ENCODE assay signal across 8 cellular contexts in the genomic region with DNA sequence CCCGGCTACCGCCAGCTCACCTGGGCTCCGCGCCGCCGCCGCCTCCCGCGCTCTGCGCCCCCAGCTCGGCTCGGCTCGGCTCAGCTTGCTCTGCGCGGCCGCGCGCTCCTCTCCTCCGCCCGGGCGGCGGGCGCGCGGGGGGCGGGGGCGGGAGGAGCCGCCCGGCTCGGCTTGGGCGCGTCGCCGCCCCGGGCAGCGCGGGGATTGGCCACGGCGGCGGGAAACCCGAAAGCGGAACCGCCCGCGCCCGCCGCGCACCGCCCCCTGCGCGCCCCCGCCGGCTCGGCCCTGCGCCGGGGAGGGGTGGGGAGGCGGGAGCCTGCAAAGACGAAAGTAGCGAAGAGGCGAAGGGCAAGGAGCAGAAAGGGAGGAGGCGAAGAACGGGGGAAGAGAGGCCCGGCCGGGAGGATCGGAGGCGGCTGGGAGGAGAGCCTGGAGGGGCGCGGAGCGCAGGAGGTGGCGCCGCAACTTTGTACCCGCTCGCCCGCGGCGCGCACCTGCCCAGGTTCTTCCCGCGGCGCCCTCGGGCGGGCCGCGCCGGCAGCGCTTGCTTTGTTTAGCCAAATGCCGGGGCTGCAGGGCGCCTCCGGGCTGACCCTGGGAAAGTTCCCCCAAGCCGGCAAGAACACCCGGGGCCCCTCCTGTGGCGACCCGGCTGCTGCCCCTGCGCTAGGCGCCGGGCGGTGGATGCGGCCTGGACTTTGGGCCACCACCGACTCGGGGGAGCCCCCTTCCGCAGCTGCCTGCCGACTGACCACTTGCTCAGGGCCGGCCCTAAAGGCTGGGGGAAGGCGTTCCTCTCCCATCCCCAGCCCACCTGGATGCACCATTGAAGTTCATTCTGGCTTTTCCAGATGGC. TPM values are rescaled to one million over a fixed set of nuclear protein-coding genes. Genes with fewer than 3 reads are reported as not detected.
DNase-seq lines count a peak whose midpoint lies in the region; TF ChIP-seq lines count a peak whose summit lies in the region.

A gene (minus strand): TSS at position 92 of the 859 bp plus-strand sequence. CDS start 22,183 bp downstream, outside the sequence.

- H3K4me2 ChIP-seq in H9 (ENCODE audit: insufficient read depth, insufficient read length, low read length): peak within 1 kb of the TSS; percentile 95
- H3K4me2 ChIP-seq in MM.1S (ENCODE audit: low read depth, low read length): peak within 1 kb of the TSS; percentile 91
- peak within 1 kb of the TSS; percentile 96 for H3K4me2 ChIP-seq in SK-N-SH

- TF ChIP-seq CTCF in H9 (conservative IDR thresholded peaks at IDR 0.05) (peak; percentile 21; the same call in 2 of the 3 replicates), MM.1S (IDR thresholded peaks at IDR 0.05; ENCODE audit: low read length) (peak; percentile 20), SK-N-SH (IDR thresholded peaks at IDR 0.05) (no peak; the same call in 1 of the 2 replicates)

- H2BK15ac ChIP-seq in H9 (ENCODE audit: low read depth, low read length): no peak within 1 kb of the TSS

- DNase-seq in GF-D8 (lab: John Stamatoyannopoulos, UW): peak; percentile 47
- DNase-seq in H9: peak; percentile 87
- peak; percentile 77 for DNase-seq in MM.1S
- peak; percentile 98 for DNase-seq in SK-N-SH
- peak; percentile 91 for DNase-seq in activated naive CD4-positive, alpha-beta T cell treated with anti-CD3 and anti-CD28 coated beads, Interleukin-2, amount 10 ng/mL, durations not matched to agents 7 days and 5 days
- peak; percentile 85 for DNase-seq in globus pallidus (ENCODE audit: low spot score)
- DNase-seq in occipital lobe (lab: John Stamatoyannopoulos, UW): peak; percentile 79
- DNase-seq in superior temporal gyrus (ENCODE audit: extremely low spot score): peak; percentile 81

- no peak for TF ChIP-seq RAD21 in SK-N-SH (IDR thresholded peaks at IDR 0.05; ENCODE audit: low read length)

- H2AFZ ChIP-seq in H9 (ENCODE audit: low read length): peak within 1 kb of the TSS; percentile 43
- peak within 1 kb of the TSS; percentile 86 for H2AFZ ChIP-seq in MM.1S (ENCODE audit: low read length)
- H2AFZ ChIP-seq in SK-N-SH (ENCODE audit: low read depth): peak within 1 kb of the TSS; percentile 92

- H3K27me3 Mint-ChIP-seq in H9 (ENCODE audit: low read depth): no peaks in the 10 kb centered on the region
- H3K27me3 Mint-ChIP-seq in activated naive CD4-positive, alpha-beta T cell treated with anti-CD3 and anti-CD28 coated beads, Interleukin-2, amount 10 ng/mL, durations not matched to agents 7 days and 5 days: peaks cover under 1% of the 10 kb centered on the region

- H3K9me2 ChIP-seq in MM.1S (replicated peaks; ENCODE audit: insufficient read depth, low read length): no peaks in the 10 kb centered on the region
- H3K9me2 ChIP-seq in SK-N-SH: no peaks in the 10 kb centered on the region

- no peak within 1 kb of the TSS for H2BK12ac ChIP-seq in H9 (ENCODE audit: insufficient read length, low read depth, low read length)

- H3K27me3 ChIP-seq in H9 (ENCODE audit: insufficient read depth, low read length) (no peaks in the 10 kb centered on the region), MM.1S (replicated peaks; ENCODE audit: insufficient read depth, low read length) (no peaks in the 10 kb centered on the region), SK-N-SH (ENCODE audit: insufficient read depth) (no peaks in the 10 kb centered on the region)

- H3K27ac ChIP-seq in H9 (ENCODE audit: insufficient read length, low read depth, low read length): no peak within 1 kb of the TSS
- H3K27ac ChIP-seq in MM.1S (ENCODE audit: low read length): peak within 1 kb of the TSS; percentile 67; the same call in 1 of the 2 replicates
- peak within 1 kb of the TSS; percentile 30 to 70 for H3K27ac ChIP-seq in SK-N-SH (ENCODE audit: low read depth in 2 of 2, low read length in 1 of 2)

- H3K4me1 Mint-ChIP-seq in H9: peaks cover 5 to 8% of the 10 kb centered on the region in 2 experiments
- H3K4me1 Mint-ChIP-seq in activated naive CD4-positive, alpha-beta T cell treated with anti-CD3 and anti-CD28 coated beads, Interleukin-2, amount 10 ng/mL, durations not matched to agents 7 days and 5 days: peaks cover 46% of the 10 kb centered on the region

- H3K36me3 Mint-ChIP-seq in H9 (ENCODE audit: insufficient read depth in 1 of 3, low read depth in 3 of 3): peaks cover 2 to 8% (median 5%) of the 10 kb centered on the region in 3 experiments; a peak in 4 of 7 replicates
- peaks cover 4% of the 10 kb centered on the region for H3K36me3 Mint-ChIP-seq in activated naive CD4-positive, alpha-beta T cell treated with anti-CD3 and anti-CD28 coated beads, Interleukin-2, amount 10 ng/mL, durations not matched to agents 7 days and 5 days

- H2BK20ac ChIP-seq in H9 (ENCODE audit: low read depth, low read length, poor library complexity, severe bottlenecking): no peak within 1 kb of the TSS

- H3K56ac ChIP-seq in H9 (ENCODE audit: insufficient read length, low read depth, low read length): no peak within 1 kb of the TSS

- peaks cover 2% of the 10 kb centered on the region; the same call in 1 of the 2 replicates for H3K79me2 ChIP-seq in H9 (ENCODE audit: insufficient read depth, low read length)
- H3K79me2 ChIP-seq in MM.1S (ENCODE audit: low read length): peaks cover 35% of the 10 kb centered on the region
- H3K79me2 ChIP-seq in SK-N-SH (ENCODE audit: insufficient read depth): peaks cover 34% of the 10 kb centered on the region

- H3K36me3 ChIP-seq in MM.1S (replicated peaks; ENCODE audit: insufficient read depth, low read length) (no peaks in the 10 kb centered on the region), SK-N-SH (replicated peaks in 1 of 2; ENCODE audit: control insufficient read depth in 1 of 2, insufficient read depth in 2 of 2, low read length in 1 of 2) (peaks cover 0 to 7% of the 10 kb centered on the region in 2 experiments)

- H3K9ac ChIP-seq in H9 (ENCODE audit: extremely low read depth, insufficient read length, low read length) (peak within 1 kb of the TSS; percentile 80), MM.1S (ENCODE audit: low read length) (peak within 1 kb of the TSS; percentile 78), SK-N-SH (peak within 1 kb of the TSS; percentile 85)

- H3K18ac ChIP-seq in H9 (ENCODE audit: insufficient read length, low read depth, low read length): peak within 1 kb of the TSS; percentile 61

- H2BK120ac ChIP-seq in H9 (ENCODE audit: low read depth, low read length, poor library complexity, severe bottlenecking): no peak within 1 kb of the TSS

- H3K9me3 Mint-ChIP-seq in H9: no peaks in the 10 kb centered on the region; a peak in 1 of 5 replicates
- H3K9me3 Mint-ChIP-seq in activated naive CD4-positive, alpha-beta T cell treated with anti-CD3 and anti-CD28 coated beads, Interleukin-2, amount 10 ng/mL, durations not matched to agents 7 days and 5 days: no peaks in the 10 kb centered on the region

- H3K79me1 ChIP-seq in H9 (ENCODE audit: insufficient read depth, low read depth, low read length, poor library complexity, severe bottlenecking): peaks cover 3% of the 10 kb centered on the region

- no peak within 1 kb of the TSS for H2AK5ac ChIP-seq in H9 (ENCODE audit: insufficient read length, low read length)

- peaks cover 19% of the 10 kb centered on the region for H3F3A ChIP-seq in MM.1S (ENCODE audit: insufficient read depth, low read length)
- peaks cover 11% of the 10 kb centered on the region for H3F3A ChIP-seq in SK-N-SH (replicated peaks; ENCODE audit: insufficient read depth)

- peak within 1 kb of the TSS; percentile 82 to 90 for H3K4me3 Mint-ChIP-seq in H9
- peak within 1 kb of the TSS; percentile 92 for H3K4me3 Mint-ChIP-seq in activated naive CD4-positive, alpha-beta T cell treated with anti-CD3 and anti-CD28 coated beads, Interleukin-2, amount 10 ng/mL, durations not matched to agents 7 days and 5 days

- H3K9me3 ChIP-seq in H9 (ENCODE audit: control insufficient read depth, low read depth, low read length) (no peaks in the 10 kb centered on the region), MM.1S (replicated peaks; ENCODE audit: insufficient read depth, low read length) (no peaks in the 10 kb centered on the region), SK-N-SH (no peaks in the 10 kb centered on the region)

- no peak within 1 kb of the TSS for H4K5ac ChIP-seq in H9 (ENCODE audit: insufficient read length, low read depth, low read length)

- WGBS in H9 (ENCODE audit: extremely low coverage, insufficient read length, low lambda C conversion rate): no CpG with 5 or more reads among the region's 104 CpGs
- WGBS in SK-N-SH (ENCODE audit: low lambda C conversion rate): 4% methylated on average over 16 of the region's 104 CpGs

- H3K23me2 ChIP-seq in H9 (ENCODE audit: insufficient read length, low read depth, low read length, poor library complexity, severe bottlenecking): peaks cover 14% of the 10 kb centered on the region

- H4K20me1 ChIP-seq in H9 (ENCODE audit: control insufficient read depth, insufficient read depth, insufficient read length) (no peaks in the 10 kb centered on the region), MM.1S (ENCODE audit: insufficient read depth, low read length) (no peaks in the 10 kb centered on the region), SK-N-SH (ENCODE audit: insufficient read depth) (0 out of 2 replicates have a peak, but pooled peaks cover 3% of the 10 kb centered on the region)

- H3K4me3 ChIP-seq in MM.1S (ENCODE audit: low read length) (peak within 1 kb of the TSS; percentile 78), SK-N-SH (ENCODE audit: low read depth in 2 of 2, low read length in 1 of 2) (peak within 1 kb of the TSS; percentile 76 to 90)

- no peak within 1 kb of the TSS for H3T11ph ChIP-seq in H9 (ENCODE audit: low read length)

- H3K4me1 ChIP-seq in H9 (ENCODE audit: insufficient read depth, low read length): peaks cover 3% of the 10 kb centered on the region; the same call in 1 of the 2 replicates
- peaks cover 15% of the 10 kb centered on the region for H3K4me1 ChIP-seq in MM.1S (ENCODE audit: low read length)
- peaks cover 3 to 8% of the 10 kb centered on the region in 2 experiments; a peak in 2 of 4 replicates for H3K4me1 ChIP-seq in SK-N-SH (ENCODE audit: control insufficient read depth in 1 of 2, insufficient read depth in 2 of 2, low read depth in 1 of 2, low read length in 1 of 2)

- H3K14ac ChIP-seq in H9 (ENCODE audit: insufficient read depth, low read length): peak within 1 kb of the TSS; percentile 93

- CTCF ChIA-PET in SK-N-SH (lab: Yijun Ruan, JAX): interaction anchor here (0.8 to 1.8 kb wide), 4 partner anchors 9 to 26 kb away, joined by 3 to 5 read pairs (median 4); no protein-coding TSS in a partner anchor
- CTCF ChIA-PET in activated naive CD4-positive, alpha-beta T cell treated with anti-CD3 and anti-CD28 coated beads, Interleukin-2, amount 10 ng/mL, durations not matched to agents 7 days and 5 days (lab: Charles Lee): interaction anchor here (1.5 kb wide), 1 partner anchor 10 kb away, joined by 5 read pairs; no protein-coding TSS in a partner anchor

- no peak within 1 kb of the TSS for H4K91ac ChIP-seq in H9 (ENCODE audit: insufficient read length, low read depth, low read length)

- no peak within 1 kb of the TSS for H3K4ac ChIP-seq in H9 (ENCODE audit: low read depth, low read length)

- H4K8ac ChIP-seq in H9 (replicated peaks; ENCODE audit: insufficient read length, low read depth, low read length): no peak within 1 kb of the TSS

- H3K27ac Mint-ChIP-seq in H9: peak within 1 kb of the TSS; percentile 69 to 73 (median 70); a peak in 5 of 7 replicates
- H3K27ac Mint-ChIP-seq in activated naive CD4-positive, alpha-beta T cell treated with anti-CD3 and anti-CD28 coated beads, Interleukin-2, amount 10 ng/mL, durations not matched to agents 7 days and 5 days: peak within 1 kb of the TSS; percentile 86

- POLR2A ChIA-PET in SK-N-SH (lab: Yijun Ruan, JAX): interaction anchor here (0.5 to 1.7 kb wide), 5 partner anchors 29 to 136 kb away, joined by 3 to 5 read pairs (median 3); a partner anchor contains a TSS

- H3K23ac ChIP-seq in H9 (ENCODE audit: insufficient read length, low read depth, low read length): no peak within 1 kb of the TSS

- TF ChIP-seq EP300 in SK-N-SH (IDR thresholded peaks at IDR 0.05; ENCODE audit: borderline replicate concordance in 1 of 2, low read depth in 1 of 2, low read length in 1 of 2): no peak

- no peak within 1 kb of the TSS for H2BK5ac ChIP-seq in H9 (ENCODE audit: insufficient read length, low read length)

RNA-seq across cellular contexts. Expression of the gene that starts here (rescaled TPM):
- total RNA-seq in H9 (2021) (22.4 and 24.7 TPM in 2 replicates), occipital lobe (41.6 TPM)
- polyA plus RNA-seq in SK-N-SH (2012; rRNA removed): 23.6 and 24.5 TPM in 2 replicates
- polyA plus RNA-seq in SK-N-SH (2012; cell fraction: cytosol; rRNA removed): 13.3 and 17.8 TPM in 2 replicates
- 39.4 and 39.9 TPM in 2 replicates for polyA plus RNA-seq in SK-N-SH (2012; cell fraction: nucleus; rRNA removed)

Comparison
In these comparisons a context has a peak if more than half of its experiments do, and no peak if none do; other contexts are left out.
1. DNase-seq: peak in every context shown above with its lines; median percentile 98 in SK-N-SH; 91 in activated naive CD4-positive, alpha-beta T cell treated with anti-CD3 and anti-CD28 coated beads, Interleukin-2, amount 10 ng/mL, durations not matched to agents 7 days and 5 days; 87 in H9; 85 in globus pallidus; 81 in superior temporal gyrus; 79 in occipital lobe; 77 in MM.1S; 47 in GF-D8.